14 cellular contexts compared by ENCODE assay signal in genomic region chr3:102255736-102256135, GRCh38.
DNase-seq lines count a peak whose midpoint lies in the region; TF ChIP-seq lines count a peak whose summit lies in the region.
"Had no signal": no experiment of that assay in that cellular context is flagged by ENCODE, and none has a peak within 500 bp of the region (broad histone marks: within the 10 kb centered on the region; RNA-seq: fewer than 3 reads in every experiment).

No MANE protein-coding gene starts in this region.

- H3K4me3 ChIP-seq in breast epithelium (no peak overlapping the region), colonic mucosa (no peak overlapping the region), stomach (no peak overlapping the region)
- no peak overlapping the region for H3K4me3 ChIP-seq in effector memory CD4-positive, alpha-beta T cell (ENCODE audit: insufficient read depth, low read depth, low read length, poor library complexity, severe bottlenecking)
- H3K4me3 ChIP-seq: BLaER1 treated with 17β-estradiol and CSF1 and Interleukin-3, amounts not matched to agents 10 nM and 100 nM had no signal

- CTCF ChIA-PET in MCF 10A (lab: Yijun Ruan, JAX), result interaction anchor here (0.7 kb wide), 1 partner anchor 15 kb away, joined by 3 read pairs; no protein-coding TSS in a partner anchor

- intact Hi-C loops in MCF 10A (cut with micrococcal nuclease), result no loop called here
- intact Hi-C loops in breast epithelium (cut with DNase I; ENCODE audit: low total_unique reads), result no loop called here
- intact Hi-C loops in colonic mucosa (cut with DNase I), result no loop called here
- intact Hi-C loops in stomach (cut with DNase I; ENCODE audit: low total_unique reads), result no loop called here

- H3K9me3 Mint-ChIP-seq in MCF 10A (ENCODE audit: unreplicated experiment), result no peaks in the 10 kb centered on the region
- H3K9me3 Mint-ChIP-seq: CD4-positive, CD25-positive, alpha-beta regulatory T cell; H9 had no signal

- H3K36me3 ChIP-seq in breast epithelium (no peaks in the 10 kb centered on the region), colonic mucosa (no peaks in the 10 kb centered on the region), stomach (no peaks in the 10 kb centered on the region)
- no peaks in the 10 kb centered on the region for H3K36me3 ChIP-seq in effector memory CD4-positive, alpha-beta T cell (ENCODE audit: control insufficient read depth, insufficient read depth, low read length)
- H3K36me3 ChIP-seq: BLaER1 treated with 17β-estradiol and CSF1 and Interleukin-3, amounts not matched to agents 10 nM and 100 nM had no signal

- H3K9ac ChIP-seq in colonic mucosa (ENCODE audit: low read depth in 2 of 2, low read length in 2 of 2), result no peak overlapping the region
- H3K9ac ChIP-seq: BLaER1 treated with 17β-estradiol and CSF1 and Interleukin-3, amounts not matched to agents 10 nM and 100 nM had no signal

- DNase-seq in MCF 10A (ENCODE audit: unreplicated experiment) (peak; percentile 6), breast epithelium (ENCODE audit: low spot score in 2 of 2) (no peak), amniotic epithelial cell (ENCODE audit: low read depth) (peak; percentile 24), iris pigment epithelial cell (ENCODE audit: low read depth) (peak; percentile 1), colonic mucosa (no peak), stomach (no peak), NCI-H2171 treated with DMSO at 0.1 percent for 48 hours (lab: John Stamatoyannopoulos, UW) (no peak)
- DNase-seq in effector memory CD4-positive, alpha-beta T cell, result no peak
- DNase-seq: CD4-positive, CD25-positive, alpha-beta regulatory T cell; DMS53; GF-D8; H9 had no signal

- no peaks in the 10 kb centered on the region for H3K27me3 ChIP-seq in breast epithelium
- no peaks in the 10 kb centered on the region for H3K27me3 ChIP-seq in effector memory CD4-positive, alpha-beta T cell (replicated peaks; ENCODE audit: control insufficient read depth, insufficient read depth, low read length, poor library complexity, severe bottlenecking)
- no peaks in the 10 kb centered on the region for H3K27me3 ChIP-seq in colonic mucosa
- no peaks in the 10 kb centered on the region for H3K27me3 ChIP-seq in stomach
- H3K27me3 ChIP-seq: BLaER1 treated with 17β-estradiol and CSF1 and Interleukin-3, amounts not matched to agents 10 nM and 100 nM had no signal

- POLR2A ChIA-PET in MCF 10A (lab: Yijun Ruan, JAX), result no interaction called here

- no TSS peak for BruUV-seq in MCF 10A (replicated peaks; lab: Mats Ljungman, UMichigan)

- no peaks in the 10 kb centered on the region for H3K36me3 Mint-ChIP-seq in MCF 10A (ENCODE audit: insufficient read depth, unreplicated experiment)
- H3K36me3 Mint-ChIP-seq: CD4-positive, CD25-positive, alpha-beta regulatory T cell had no signal

- peaks cover 9% of the 10 kb centered on the region for H3K4me1 Mint-ChIP-seq in MCF 10A (ENCODE audit: insufficient read depth, unreplicated experiment)
- H3K4me1 Mint-ChIP-seq: CD4-positive, CD25-positive, alpha-beta regulatory T cell had no signal

- TF ChIP-seq CTCF in MCF 10A (IDR thresholded peaks at IDR 0.05; ENCODE audit: unreplicated experiment) (no peak), breast epithelium (IDR thresholded peaks at IDR 0.05) (no peak), colonic mucosa (IDR thresholded peaks at IDR 0.05) (no peak), stomach (IDR thresholded peaks at IDR 0.05) (no peak)

- H3K27me3 Mint-ChIP-seq in MCF 10A (ENCODE audit: insufficient read depth, unreplicated experiment), result no peaks in the 10 kb centered on the region

- TF ChIP-seq POLR2A in breast epithelium (IDR thresholded peaks at IDR 0.05) (no peak), stomach (IDR thresholded peaks at IDR 0.05) (no peak)

- no peak overlapping the region for H3K4me3 Mint-ChIP-seq in MCF 10A (ENCODE audit: unreplicated experiment)
- H3K4me3 Mint-ChIP-seq: CD4-positive, CD25-positive, alpha-beta regulatory T cell; H9 had no signal

- 87 to 100% (median 94%) methylated on average over 1 of the region's 1 CpG for WGBS in stomach, 5 donors

- no peak overlapping the region for H3K27ac Mint-ChIP-seq in MCF 10A (ENCODE audit: low read depth, unreplicated experiment)
- H3K27ac Mint-ChIP-seq: CD4-positive, CD25-positive, alpha-beta regulatory T cell; H9 had no signal

- H3K9me3 ChIP-seq in breast epithelium (no peaks in the 10 kb centered on the region), colonic mucosa (no peaks in the 10 kb centered on the region), stomach (no peaks in the 10 kb centered on the region)
- H3K9me3 ChIP-seq in effector memory CD4-positive, alpha-beta T cell (ENCODE audit: control insufficient read depth, low read length), result no peaks in the 10 kb centered on the region
- H3K9me3 ChIP-seq: BLaER1 treated with 17β-estradiol and CSF1 and Interleukin-3, amounts not matched to agents 10 nM and 100 nM had no signal

- H3K27ac ChIP-seq in breast epithelium (no peak overlapping the region), colonic mucosa (no peak overlapping the region), stomach (no peak overlapping the region)
- H3K27ac ChIP-seq in effector memory CD4-positive, alpha-beta T cell (ENCODE audit: insufficient read depth, low read length, poor library complexity, severe bottlenecking), result no peak overlapping the region
- H3K27ac ChIP-seq: 22Rv1; BLaER1 treated with 17β-estradiol and CSF1 and Interleukin-3, amounts not matched to agents 10 nM and 100 nM had no signal

- no peak for TF ChIP-seq EP300 in stomach (IDR thresholded peaks at IDR 0.05)

- H3K4me1 ChIP-seq in breast epithelium (no peaks in the 10 kb centered on the region), colonic mucosa (no peaks in the 10 kb centered on the region), stomach (no peaks in the 10 kb centered on the region)
- H3K4me1 ChIP-seq in effector memory CD4-positive, alpha-beta T cell (ENCODE audit: control insufficient read depth, insufficient read depth, low read length, poor library complexity, severe bottlenecking), result no peaks in the 10 kb centered on the region
- H3K4me1 ChIP-seq: BLaER1 treated with 17β-estradiol and CSF1 and Interleukin-3, amounts not matched to agents 10 nM and 100 nM had no signal

Comparison
In these comparisons a context has a peak if more than half of its experiments do, and no peak if none do; other contexts are left out.
1. DNase-seq: peak in MCF 10A (single experiment), amniotic epithelial cell (single experiment) and iris pigment epithelial cell (single experiment); none in breast epithelium (0 of 2), effector memory CD4-positive, alpha-beta T cell (0 of 3), colonic mucosa (single experiment), stomach (single experiment) and NCI-H2171 treated with DMSO at 0.1 percent for 48 hours (single experiment).